24 cellular contexts compared by ENCODE assay signal in the genomic region with DNA sequence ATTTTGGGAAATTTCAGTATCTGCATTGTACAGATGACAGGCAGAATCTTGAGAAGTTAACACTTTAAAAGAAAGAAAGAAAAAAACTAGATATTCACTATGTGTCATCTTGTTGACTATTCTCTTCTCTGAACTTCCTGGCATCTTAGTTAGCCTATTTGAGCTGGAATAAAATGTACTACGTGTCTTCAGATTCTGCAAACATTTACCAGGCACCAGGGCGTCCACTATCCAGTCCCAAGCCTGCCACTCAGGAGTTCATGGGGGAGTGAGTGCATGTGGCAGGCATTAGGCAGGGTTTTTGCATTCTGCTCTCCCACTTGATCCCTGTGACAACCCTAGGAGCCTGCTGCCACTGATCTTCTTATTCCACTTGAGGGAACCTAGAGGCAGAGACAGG. TPM values are rescaled to one million over a fixed set of nuclear protein-coding genes. Genes with fewer than 3 reads are reported as not detected.
DNase-seq lines count a peak whose midpoint lies in the region; ATAC-seq, FAIRE-seq and TF ChIP-seq lines count a peak whose summit lies in the region.
"Had no signal": no experiment of that assay in that cellular context is flagged by ENCODE, and none has a peak within 500 bp of the region (broad histone marks: within the 10 kb centered on the region; RNA-seq: fewer than 3 reads in every experiment).

No MANE protein-coding gene starts in this region.

- H3K4me3 Mint-ChIP-seq in MCF 10A (ENCODE audit: unreplicated experiment) = no peak overlapping the region
- H3K4me3 Mint-ChIP-seq: activated CD4-positive, alpha-beta T cell treated with anti-CD3 and anti-CD28 coated beads, Interleukin-2, amount 10 ng/mL, durations not matched to agents 7 days and 5 days; activated T-cell treated with anti-CD3 and anti-CD28 coated beads, Interleukin-2, amount 50 U/mL, for 72 hours; CD4-positive, CD25-positive, alpha-beta regulatory T cell; neural crest cell had no signal

- H3K4me2 ChIP-seq in mammary epithelial cell (ENCODE audit: insufficient read depth, low read depth, low read length) (no peak overlapping the region), keratinocyte (ENCODE audit: control insufficient read depth, extremely low read depth, insufficient read depth, low read depth, low read length) (peak overlapping the region; percentile 64)

- H3K9me3 Mint-ChIP-seq in MCF 10A (ENCODE audit: unreplicated experiment) = no peaks in the 10 kb centered on the region
- H3K9me3 Mint-ChIP-seq: activated CD4-positive, alpha-beta T cell treated with anti-CD3 and anti-CD28 coated beads, Interleukin-2, amount 10 ng/mL, durations not matched to agents 7 days and 5 days; activated T-cell treated with anti-CD3 and anti-CD28 coated beads, Interleukin-2, amount 50 U/mL, for 72 hours; CD4-positive, CD25-positive, alpha-beta regulatory T cell; neural crest cell had no signal

- ATAC-seq in upper lobe of right lung = no peak
- no peak for ATAC-seq in GM21723 (IDR thresholded peaks at IDR 0.05; ENCODE audit: unreplicated experiment)
- ATAC-seq: activated T-cell treated with anti-CD3 and anti-CD28 coated beads, Interleukin-2, amount 50 U/mL, for 72 hours; left colon had no signal

- H3K36me3 ChIP-seq in mammary epithelial cell (ENCODE audit: insufficient read depth, low read length) = peaks cover 10% of the 10 kb centered on the region
- peaks cover 1 to 3% of the 10 kb centered on the region in 2 experiments for H3K36me3 ChIP-seq in keratinocyte (ENCODE audit: control insufficient read depth in 2 of 2, extremely low read depth in 1 of 2, insufficient read depth in 2 of 2, low read length in 2 of 2)
- H3K36me3 ChIP-seq in prostate gland = no peaks in the 10 kb centered on the region
- H3K36me3 ChIP-seq in upper lobe of right lung = peaks cover 43% of the 10 kb centered on the region
- H3K36me3 ChIP-seq: WERI-Rb-1 had no signal

- H3K4me1 ChIP-seq in mammary epithelial cell (ENCODE audit: insufficient read depth, low read length) (peaks cover 7% of the 10 kb centered on the region), keratinocyte (ENCODE audit: control insufficient read depth, extremely low read depth, insufficient read depth, low read length) (peaks cover 14% of the 10 kb centered on the region), prostate gland (replicated peaks) (peaks cover 13% of the 10 kb centered on the region), upper lobe of right lung (peaks cover 89% of the 10 kb centered on the region)

- H3K27ac Mint-ChIP-seq in MCF 10A (ENCODE audit: low read depth, unreplicated experiment) = peak overlapping the region; percentile 9
- H3K27ac Mint-ChIP-seq: activated CD4-positive, alpha-beta T cell treated with anti-CD3 and anti-CD28 coated beads, Interleukin-2, amount 10 ng/mL, durations not matched to agents 7 days and 5 days; activated T-cell treated with anti-CD3 and anti-CD28 coated beads, Interleukin-2, amount 50 U/mL, for 72 hours; CD4-positive, CD25-positive, alpha-beta regulatory T cell had no signal

- no peak overlapping the region for H3K27ac ChIP-seq in mammary epithelial cell (ENCODE audit: insufficient read depth, low read depth, low read length)
- no peak overlapping the region for H3K27ac ChIP-seq in keratinocyte (ENCODE audit: control insufficient read depth, insufficient read depth, low read length)
- peak overlapping the region; percentile 23 to 58 for H3K27ac ChIP-seq in prostate gland
- peak overlapping the region; percentile 20 for H3K27ac ChIP-seq in upper lobe of right lung
- H3K27ac ChIP-seq: 22Rv1, WERI-Rb-1 had no signal

- POLR2A ChIA-PET in MCF 10A (lab: Yijun Ruan, JAX) = interaction anchor here (0.9 kb wide), 1 partner anchor 11 kb away, joined by 3 read pairs; no protein-coding TSS in a partner anchor

- H3K79me2 ChIP-seq in mammary epithelial cell (ENCODE audit: insufficient read depth, low read length) = peaks cover 82% of the 10 kb centered on the region
- no peaks in the 10 kb centered on the region for H3K79me2 ChIP-seq in keratinocyte (ENCODE audit: control insufficient read depth, insufficient read depth, low read length)

- H3K9ac ChIP-seq in mammary epithelial cell (ENCODE audit: insufficient read depth, low read length) = no peak overlapping the region
- no peak overlapping the region for H3K9ac ChIP-seq in keratinocyte (ENCODE audit: control insufficient read depth, extremely low read depth, insufficient read depth, low read length)

- TF ChIP-seq POLR2A in prostate gland (IDR thresholded peaks at IDR 0.05) = no peak

- CTCF ChIA-PET in MCF 10A (lab: Yijun Ruan, JAX) (interaction anchor here (0.6 to 1.5 kb wide), 6 partner anchors 9 to 298 kb away, joined by 3 to 9 read pairs (median 4); no protein-coding TSS in a partner anchor), mammary epithelial cell (lab: Charles Lee; ENCODE audit: low non-redundant PET) (interaction anchor here (0.6 kb wide), 1 partner anchor 24 kb away, joined by 19 read pairs; no protein-coding TSS in a partner anchor)

- H3K9me3 ChIP-seq in mammary epithelial cell (replicated peaks; ENCODE audit: insufficient read depth, low read length) (no peaks in the 10 kb centered on the region), keratinocyte (ENCODE audit: control insufficient read depth, low read depth, low read length) (no peaks in the 10 kb centered on the region), prostate gland (no peaks in the 10 kb centered on the region), upper lobe of right lung (no peaks in the 10 kb centered on the region)
- H3K9me3 ChIP-seq: tibial artery had no signal

- BruUV-seq in MCF 10A (replicated peaks; lab: Mats Ljungman, UMichigan) = no TSS peak
- no TSS peak for BruUV-seq in mammary epithelial cell (replicated peaks; lab: Mats Ljungman, UMichigan)

- peaks cover 7% of the 10 kb centered on the region for H3K4me1 Mint-ChIP-seq in MCF 10A (ENCODE audit: insufficient read depth, unreplicated experiment)

- dilution Hi-C loops in mammary epithelial cell (cut with HindIII; ENCODE audit: low sequenced_read_pairs) (no loop called here), keratinocyte (cut with MboI; ENCODE audit: extremely low pct_ligation_motif_present, low sequenced_read_pairs) (no loop called here)

- in situ Hi-C loops in mammary epithelial cell (cut with MboI; ENCODE audit: low sequenced_read_pairs in 2 of 2) = no loop called here

- intact Hi-C loops in MCF 10A (cut with micrococcal nuclease) = no loop called here
- intact Hi-C loops in mammary epithelial cell (cut with micrococcal nuclease) = no loop called here
- intact Hi-C loops in prostate gland (cut with DNase I) = no loop called here
- intact Hi-C loops in upper lobe of right lung (cut with DNase I) = no loop called here

- DNase-seq in MCF 10A (ENCODE audit: unreplicated experiment) (no peak), mammary epithelial cell (no peak), keratinocyte (ENCODE audit: low read depth, low spot score) (no peak), prostate gland (ENCODE audit: low spot score) (no peak), upper lobe of right lung (no peak), mesenteric fat pad (ENCODE audit: low spot score) (no peak), UCSD-AML1 (lab: John Stamatoyannopoulos, UW; ENCODE audit: unreplicated experiment) (no peak)
- DNase-seq: activated CD4-positive, alpha-beta T cell treated with anti-CD3 and anti-CD28 coated beads, Interleukin-2, amount 10 ng/mL, durations not matched to agents 7 days and 5 days; activated naive CD4-positive, alpha-beta T cell treated with Interleukin-2 at 50 U/mL for 16 hours; activated T-cell treated with anti-CD3 and anti-CD28 coated beads, Interleukin-2, amount 50 U/mL, for 72 hours; CD4-positive, CD25-positive, alpha-beta regulatory T cell; cortex of kidney; DMS 273 treated with DMSO at 0.1 percent for 48 hours; left colon; NCI-H1092 treated with DMSO at 0.1 percent for 48 hours; NCI-H1930; OCI-M1; stimulated activated naive CD4-positive, alpha-beta T cell treated with Interleukin-2 at 50 U/mL for 16 hours; WERI-Rb-1 had no signal

- no peak overlapping the region for H2AFZ ChIP-seq in mammary epithelial cell (ENCODE audit: low read depth, low read length)
- no peak overlapping the region for H2AFZ ChIP-seq in keratinocyte (ENCODE audit: control insufficient read depth, low read length)

- 89% methylated on average over 2 of the region's 2 CpGs for WGBS in mammary epithelial cell (ENCODE audit: low coverage, missing lambda C conversion rate)
- 25% methylated on average over 2 of the region's 2 CpGs for WGBS in prostate gland

- no peaks in the 10 kb centered on the region for H3K27me3 ChIP-seq in mammary epithelial cell (ENCODE audit: insufficient read depth, low read length)
- no peaks in the 10 kb centered on the region for H3K27me3 ChIP-seq in keratinocyte (ENCODE audit: control insufficient read depth, extremely low read depth, insufficient read depth, low read length)
- no peaks in the 10 kb centered on the region for H3K27me3 ChIP-seq in prostate gland (replicated peaks; ENCODE audit: insufficient read depth)
- H3K27me3 ChIP-seq in upper lobe of right lung = no peaks in the 10 kb centered on the region
- H3K27me3 ChIP-seq: tibial artery had no signal

- H4K20me1 ChIP-seq in mammary epithelial cell (ENCODE audit: insufficient read depth, low read length) (no peaks in the 10 kb centered on the region), keratinocyte (ENCODE audit: control insufficient read depth, extremely low read depth, insufficient read depth, low read length) (no peaks in the 10 kb centered on the region)

- no peaks in the 10 kb centered on the region for H3K27me3 Mint-ChIP-seq in MCF 10A (ENCODE audit: insufficient read depth, unreplicated experiment)
- H3K27me3 Mint-ChIP-seq: activated CD4-positive, alpha-beta T cell treated with anti-CD3 and anti-CD28 coated beads, Interleukin-2, amount 10 ng/mL, durations not matched to agents 7 days and 5 days; CD4-positive, CD25-positive, alpha-beta regulatory T cell had no signal

- no peaks in the 10 kb centered on the region for H3K9me1 ChIP-seq in keratinocyte (ENCODE audit: control insufficient read depth, extremely low read depth, insufficient read depth, low read length)

- no peak for FAIRE-seq in keratinocyte (lab: Jason Lieb, UNC)
- FAIRE-seq: bronchial epithelial cell had no signal

- H3K4me3 ChIP-seq in mammary epithelial cell (replicated peaks in 1 of 3; ENCODE audit: insufficient read depth in 1 of 3, low read depth in 2 of 3, low read length in 3 of 3) (no peak overlapping the region), keratinocyte (ENCODE audit: control insufficient read depth in 2 of 3, extremely low read depth in 1 of 3, insufficient read depth in 2 of 3, low read depth in 1 of 3, low read length in 3 of 3) (no peak overlapping the region), prostate gland (no peak overlapping the region), upper lobe of right lung (no peak overlapping the region)
- H3K4me3 ChIP-seq: tibial artery had no signal

- TF ChIP-seq CTCF in MCF 10A (IDR thresholded peaks at IDR 0.05; ENCODE audit: unreplicated experiment) (no peak), mammary epithelial cell (conservative IDR thresholded peaks at IDR 0.05 in 1 of 2, IDR thresholded peaks at IDR 0.05 in 1 of 2; ENCODE audit: extremely low read depth in 1 of 2, insufficient read depth in 1 of 2, low read depth in 1 of 2, low read length in 2 of 2) (no peak), keratinocyte (optimal IDR thresholded peaks at IDR 0.05 in 1 of 3, IDR thresholded peaks at IDR 0.05 in 1 of 3, conservative IDR thresholded peaks at IDR 0.05 in 1 of 3; ENCODE audit: extremely low read depth in 1 of 3, insufficient read depth in 2 of 3, low read length in 3 of 3) (no peak), prostate gland (IDR thresholded peaks at IDR 0.05) (no peak), upper lobe of right lung (IDR thresholded peaks at IDR 0.05) (no peak)

- H3K36me3 Mint-ChIP-seq in MCF 10A (ENCODE audit: insufficient read depth, unreplicated experiment) = peaks cover 23% of the 10 kb centered on the region
- H3K36me3 Mint-ChIP-seq: CD4-positive, CD25-positive, alpha-beta regulatory T cell had no signal

RNA-seq across cellular contexts. Expression of gene TIMP3, which starts 25.0 kb away (rescaled TPM):
- 44.9 and 50.6 TPM in 2 replicates for total RNA-seq in MCF 10A (2022)
- 100 to 1,000 TPM; 118 to 521 TPM for total RNA-seq in mammary epithelial cell
- polyA plus RNA-seq in mammary epithelial cell = 105 TPM
- polyA minus RNA-seq in mammary epithelial cell = 154 TPM
- 26.2 to 48.0 TPM (median 34.3 TPM) in 3 replicates for polyA plus RNA-seq in keratinocyte
- 6.5 TPM for polyA plus RNA-seq in keratinocyte (2011; ENCODE audit: low read depth)
- polyA plus RNA-seq in keratinocyte (2011; cell fraction: cytosol; rRNA removed) = 19.8 and 24.7 TPM in 2 replicates
- 59.4 and 63.8 TPM in 2 replicates for polyA plus RNA-seq in keratinocyte (2011; cell fraction: nucleus; rRNA removed)
- polyA plus RNA-seq in keratinocyte (2012; ENCODE audit: low replicate concordance) = 13.0 and 47.5 TPM in 2 replicates
- polyA minus RNA-seq in keratinocyte = 40.6 to 57.9 TPM (median 43.2 TPM) in 3 replicates
- 24.2 TPM for polyA minus RNA-seq in keratinocyte (2011; cell fraction: cytosol; rRNA and poly(A)+ RNA removed)
- 33.6 and 53.5 TPM in 2 replicates for polyA minus RNA-seq in keratinocyte (2011; cell fraction: nucleus; rRNA and poly(A)+ RNA removed)
- total RNA-seq in prostate gland = 100 to 1,000 TPM; 148 to 397 TPM
- 749 TPM for total RNA-seq in upper lobe of right lung
- 493 TPM for total RNA-seq in mesenteric fat pad
- total RNA-seq: activated CD4-positive, alpha-beta T cell treated with anti-CD3 and anti-CD28 coated beads, Interleukin-2, amount 10 ng/mL, durations not matched to agents 7 days and 5 days had no signal
- polyA plus RNA-seq: CD4-positive, CD25-positive, alpha-beta regulatory T cell had no signal

Comparison
In these comparisons a context has a peak if more than half of its experiments do, and no peak if none do; other contexts are left out.
1. H3K27ac ChIP-seq: peak in prostate gland (2 of 2) and upper lobe of right lung (single experiment); none in mammary epithelial cell (single experiment) and keratinocyte (single experiment).